14 cellular contexts compared by ENCODE assay signal in genomic region chr15:74430510-74430951, GRCh38. TPM values are rescaled to one million over a fixed set of nuclear protein-coding genes. Genes with fewer than 3 reads are reported as not detected.
A peak's percentile ranks its signal among the peaks of the same experiment; 100 is the strongest.
DNase-seq lines count a peak whose midpoint lies in the region; ATAC-seq and TF ChIP-seq lines count a peak whose summit lies in the region.
"Had no signal": no experiment of that assay in that cellular context is flagged by ENCODE, and none has a peak within 500 bp of the region (broad histone marks: within the 10 kb centered on the region; RNA-seq: fewer than 3 reads in every experiment).

No MANE protein-coding gene starts in this region.

- no peak for TF ChIP-seq CTCF in GM13976 (IDR thresholded peaks at IDR 0.05; ENCODE audit: borderline replicate concordance, control extremely low read depth, extremely low read depth, insufficient read depth, missing control alignments)
- no peak for TF ChIP-seq CTCF in astrocyte of the spinal cord (IDR thresholded peaks at IDR 0.05; ENCODE audit: low read depth, low read length)
- no peak for TF ChIP-seq CTCF in neural crest cell (conservative IDR thresholded peaks at IDR 0.05)

- in situ Hi-C loops in GM13976 (cut with MboI; ENCODE audit: low sequenced_read_pairs, unreplicated experiment) (no loop called here), astrocyte of the spinal cord (cut with HindIII; ENCODE audit: low sequenced_read_pairs) (no loop called here)

- H3K4me3 ChIP-seq in astrocyte of the spinal cord (ENCODE audit: low read depth, low read length) = peak overlapping the region; percentile 77
- H3K4me3 ChIP-seq: stomach had no signal

- no peak overlapping the region for H3K27ac Mint-ChIP-seq in neural crest cell (ENCODE audit: unreplicated experiment)

- no peaks in the 10 kb centered on the region for H3K9me3 Mint-ChIP-seq in neural crest cell

- H3K36me3 Mint-ChIP-seq in neural crest cell (ENCODE audit: low read depth) = no peaks in the 10 kb centered on the region

- no peak for ATAC-seq in GM18858 (IDR thresholded peaks at IDR 0.05; ENCODE audit: unreplicated experiment)
- ATAC-seq in GM18868 (IDR thresholded peaks at IDR 0.05; ENCODE audit: unreplicated experiment) = no peak
- ATAC-seq: Panc1 had no signal

- peaks cover 40% of the 10 kb centered on the region for H3K4me1 Mint-ChIP-seq in neural crest cell

- peaks cover 14% of the 10 kb centered on the region for H3K27me3 Mint-ChIP-seq in neural crest cell (ENCODE audit: low read depth)

- H3K4me3 Mint-ChIP-seq in neural crest cell = peak overlapping the region; percentile 41

- peak; percentile 3 for DNase-seq in CD1c-positive myeloid dendritic cell (ENCODE audit: extremely low spot score)
- peak; percentile 41 for DNase-seq in GM13976 (ENCODE audit: low spot score)
- no peak for DNase-seq in astrocyte of the spinal cord (ENCODE audit: low read depth, low spot score)
- DNase-seq in neural crest cell (ENCODE audit: low read depth, low spot score) = no peak
- DNase-seq in iPS-NIHi7 (ENCODE audit: extremely low spot score) = no peak
- DNase-seq in NCI-H2029 treated with DMSO at 0.1 percent for 48 hours (lab: John Stamatoyannopoulos, UW) = no peak
- DNase-seq: activated CD8-positive, alpha-beta memory T cell treated with anti-CD3 and anti-CD28 coated beads for 24 hours; Caco-2; NCI-H1048; stimulated activated CD4-positive, alpha-beta T cell treated with anti-CD3 and anti-CD28 coated beads, Interleukin-4, amount 100 ng/mL, for 1 hour; stomach had no signal

RNA-seq across cellular contexts. Expression of gene SEMA7A, which starts 3.2 kb away (rescaled TPM):
- 12.3 and 14.4 TPM in 2 replicates for total RNA-seq in neural crest cell

RNA-seq across cellular contexts. Expression of gene UBL7, which starts 30.4 kb away (rescaled TPM):
- 43.7 and 50.1 TPM in 2 replicates for total RNA-seq in neural crest cell

Comparison
In these comparisons a context has a peak if more than half of its experiments do, and no peak if none do; other contexts are left out.
1. DNase-seq: peak in CD1c-positive myeloid dendritic cell (single experiment) and GM13976 (single experiment); none in astrocyte of the spinal cord (single experiment), neural crest cell (single experiment), iPS-NIHi7 (single experiment) and NCI-H2029 treated with DMSO at 0.1 percent for 48 hours (single experiment).